Comparison of ENCODE assay signal across 30 cellular contexts in the genomic region with DNA sequence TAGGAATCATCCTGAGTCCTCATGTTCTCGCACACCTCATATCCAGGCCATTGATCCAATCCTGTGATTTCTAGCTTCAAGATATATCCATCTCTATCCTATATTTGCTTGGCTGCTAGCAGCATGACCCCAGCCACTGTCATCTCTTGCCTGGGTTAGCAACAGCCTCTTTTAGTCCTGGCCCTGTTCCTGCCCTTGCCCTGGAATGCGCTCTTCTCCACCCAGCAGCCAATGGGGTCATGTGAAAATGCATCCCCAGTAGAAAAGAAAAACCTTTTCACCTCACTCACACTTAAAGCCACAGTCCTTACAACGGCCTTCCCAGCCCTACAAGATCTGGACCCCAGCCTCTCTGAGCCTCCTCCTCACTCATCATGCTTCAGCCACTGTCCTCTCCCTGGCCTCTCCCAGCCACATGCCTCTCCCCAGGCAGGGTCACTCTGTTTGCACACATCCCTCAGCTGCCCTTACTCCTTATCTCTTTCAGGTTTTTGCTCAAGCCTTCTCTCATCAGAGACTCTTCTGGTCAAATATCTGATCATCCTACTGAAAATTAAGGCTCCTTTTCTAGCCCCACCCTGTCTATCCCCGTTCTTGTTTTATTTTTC. TPM values are rescaled to one million over a fixed set of nuclear protein-coding genes. Genes with fewer than 3 reads are reported as not detected.
DNase-seq lines count a peak whose midpoint lies in the region; ATAC-seq, FAIRE-seq and TF ChIP-seq lines count a peak whose summit lies in the region.
"Had no signal": no experiment of that assay in that cellular context is flagged by ENCODE, and none has a peak within 500 bp of the region (broad histone marks: within the 10 kb centered on the region; RNA-seq: fewer than 3 reads in every experiment).

No MANE protein-coding gene starts in this region.

- TF ChIP-seq RAD21 in H1 (IDR thresholded peaks at IDR 0.05 in 1 of 2, conservative IDR thresholded peaks at IDR 0.05 in 1 of 2; ENCODE audit: low read depth in 2 of 2, low read length in 2 of 2), result no peak

- no peak for DNase-seq in activated naive CD8-positive, alpha-beta T cell treated with anti-CD3 and anti-CD28 coated beads for 36 hours
- peak; percentile 11 for DNase-seq in GM23338 (ENCODE audit: low spot score)
- DNase-seq in H1 (ENCODE audit: low read depth in 1 of 2, low spot score in 2 of 2), result no peak
- DNase-seq in neural crest cell (ENCODE audit: low read depth, low spot score), result no peak
- DNase-seq in activated effector memory CD4-positive, alpha-beta T cell treated with anti-CD3 and anti-CD28 coated beads, Interleukin-2, amount 50 U/mL, for 16 hours, result no peak
- DNase-seq: ACHN; activated gamma-delta T cell; amniotic stem cell; Calu3; dermis blood vessel endothelial cell; NCI-H187; NCI-H69; RPMI8226; SK-N-SH; stimulated activated CD4-positive, alpha-beta T cell treated with anti-CD3 and anti-CD28 coated beads, Interleukin-2, amount 100 ng/mL, for 24 hours; stimulated activated naive CD4-positive, alpha-beta T cell; T-helper 2 cell; uterus had no signal

- H2AFZ ChIP-seq in GM23338 (peak overlapping the region; percentile 72; the same call in 1 of the 2 replicates), H1 (ENCODE audit: low read length) (0 out of 2 replicates have a peak overlapping the region, but pooled peaks have one; percentile 87)

- no peak overlapping the region for H3K4ac ChIP-seq in H1 (replicated peaks; ENCODE audit: insufficient read length, low read depth, low read length)

- H3K4me1 ChIP-seq in GM23338 (ENCODE audit: insufficient read depth) (peaks cover 14% of the 10 kb centered on the region), H1 (replicated peaks in 1 of 4; ENCODE audit: control insufficient read depth in 3 of 4, insufficient read depth in 4 of 4, low read length in 3 of 4) (0 out of 7 replicates have a peak, but pooled peaks cover 0 to 1% (median 0%) of the 10 kb centered on the region in 4 experiments)
- H3K4me1 ChIP-seq: gastroesophageal sphincter, uterus had no signal

- no peak overlapping the region for H2BK5ac ChIP-seq in H1 (ENCODE audit: low read depth, low read length)

- CTCF ChIA-PET in H1 (lab: Charles Lee; ENCODE audit: partially characterized antibody), result no interaction called here

- H3K9me3 ChIP-seq in H1 (ENCODE audit: insufficient read depth in 2 of 2, low read depth in 1 of 2, low read length in 1 of 2), result no peaks in the 10 kb centered on the region
- H3K9me3 ChIP-seq: gastroesophageal sphincter, neutrophil, SK-N-SH, thoracic aorta, uterus had no signal

- H3K9me2 ChIP-seq in GM23338 (ENCODE audit: insufficient read depth), result no peaks in the 10 kb centered on the region
- H3K9me2 ChIP-seq: SK-N-SH had no signal

- no peaks in the 10 kb centered on the region for H3K36me3 ChIP-seq in GM23338 (ENCODE audit: insufficient read depth)
- H3K36me3 ChIP-seq in H1 (ENCODE audit: control insufficient read depth in 2 of 4, insufficient read depth in 4 of 4, low read length in 3 of 4), result no peaks in the 10 kb centered on the region
- H3K36me3 ChIP-seq: BLaER1 treated with 17β-estradiol and CSF1 and Interleukin-3, amounts not matched to agents 10 nM and 100 nM; gastroesophageal sphincter; neutrophil; thoracic aorta; uterus had no signal

- H3K79me2 ChIP-seq in GM23338 (replicated peaks; ENCODE audit: insufficient read depth) (no peaks in the 10 kb centered on the region), H1 (ENCODE audit: control insufficient read depth in 1 of 2, insufficient read depth in 2 of 2, low read length in 2 of 2) (no peaks in the 10 kb centered on the region)

- H3K4me3 Mint-ChIP-seq in activated naive CD8-positive, alpha-beta T cell, result no peak overlapping the region
- H3K4me3 Mint-ChIP-seq in activated naive CD8-positive, alpha-beta T cell treated with anti-CD3 and anti-CD28 coated beads for 36 hours, result no peak overlapping the region
- H3K4me3 Mint-ChIP-seq in GM23338 (no peak overlapping the region), neural crest cell (no peak overlapping the region)

- TF ChIP-seq POLR2A in H1 (IDR thresholded peaks at IDR 0.05; ENCODE audit: control extremely low read depth in 1 of 2, low read depth in 2 of 2, low read length in 2 of 2), result no peak

- H4K91ac ChIP-seq in H1 (replicated peaks; ENCODE audit: insufficient read length, low read length), result no peak overlapping the region

- H4K8ac ChIP-seq in H1 (ENCODE audit: extremely low read depth, insufficient read depth, low read length), result no peak overlapping the region

- no peak overlapping the region for H2BK120ac ChIP-seq in H1 (replicated peaks; ENCODE audit: low read depth, low read length)

- H3K23me2 ChIP-seq in H1 (ENCODE audit: low read depth, low read length), result no peaks in the 10 kb centered on the region

- no peak overlapping the region for H3K23ac ChIP-seq in H1 (ENCODE audit: insufficient read length)

- H4K20me1 ChIP-seq in GM23338 (replicated peaks; ENCODE audit: insufficient read depth), result no peaks in the 10 kb centered on the region
- H4K20me1 ChIP-seq in H1 (replicated peaks in 1 of 2; ENCODE audit: control insufficient read depth in 1 of 2, insufficient read depth in 2 of 2, low read length in 2 of 2), result no peaks in the 10 kb centered on the region
- H4K20me1 ChIP-seq: BLaER1 treated with 17β-estradiol and CSF1 and Interleukin-3, amounts not matched to agents 10 nM and 100 nM had no signal

- no peak overlapping the region for H2BK12ac ChIP-seq in H1 (ENCODE audit: low read depth, low read length)

- TF ChIP-seq CTCF in GM23338 (conservative IDR thresholded peaks at IDR 0.05; ENCODE audit: low read depth in 2 of 2), result no peak
- no peak for TF ChIP-seq CTCF in H1 (IDR thresholded peaks at IDR 0.05; ENCODE audit: control extremely low read depth in 1 of 3, insufficient read depth in 1 of 3, low read depth in 1 of 3, low read length in 3 of 3)
- no peak for TF ChIP-seq CTCF in neural crest cell (conservative IDR thresholded peaks at IDR 0.05)

- H3K4me1 Mint-ChIP-seq in activated naive CD8-positive, alpha-beta T cell (ENCODE audit: low read depth), result peaks cover 51% of the 10 kb centered on the region
- peaks cover 49% of the 10 kb centered on the region for H3K4me1 Mint-ChIP-seq in activated naive CD8-positive, alpha-beta T cell treated with anti-CD3 and anti-CD28 coated beads for 36 hours
- peaks cover 23% of the 10 kb centered on the region for H3K4me1 Mint-ChIP-seq in GM23338
- peaks cover 15% of the 10 kb centered on the region for H3K4me1 Mint-ChIP-seq in neural crest cell

- no peaks in the 10 kb centered on the region for H3K9me3 Mint-ChIP-seq in activated naive CD8-positive, alpha-beta T cell (ENCODE audit: low read depth)
- H3K9me3 Mint-ChIP-seq in activated naive CD8-positive, alpha-beta T cell treated with anti-CD3 and anti-CD28 coated beads for 36 hours, result no peaks in the 10 kb centered on the region
- H3K9me3 Mint-ChIP-seq in GM23338 (no peaks in the 10 kb centered on the region), neural crest cell (no peaks in the 10 kb centered on the region)

- H3K4me3 ChIP-seq in GM23338, result no peak overlapping the region
- H3K4me3 ChIP-seq in H1 (ENCODE audit: extremely low read depth in 1 of 4, insufficient read depth in 2 of 4, low read depth in 3 of 4, low read length in 4 of 4), result no peak overlapping the region
- H3K4me3 ChIP-seq: BLaER1 treated with 17β-estradiol and CSF1 and Interleukin-3, amounts not matched to agents 10 nM and 100 nM; gastroesophageal sphincter; skin epidermis; thoracic aorta; uterus had no signal

- H3K27me3 ChIP-seq in GM23338 (ENCODE audit: insufficient read depth), result no peaks in the 10 kb centered on the region
- no peaks in the 10 kb centered on the region for H3K27me3 ChIP-seq in H1 (replicated peaks in 1 of 4; ENCODE audit: control insufficient read depth in 3 of 4, extremely low read depth in 1 of 4, insufficient read depth in 3 of 4, low read length in 3 of 4)
- H3K27me3 ChIP-seq: BLaER1 treated with 17β-estradiol and CSF1 and Interleukin-3, amounts not matched to agents 10 nM and 100 nM; gastroesophageal sphincter; neutrophil; uterus had no signal

- H3K27ac ChIP-seq in GM23338 (ENCODE audit: low read depth), result no peak overlapping the region
- no peak overlapping the region for H3K27ac ChIP-seq in H1 (ENCODE audit: low read depth, low read length)
- H3K27ac ChIP-seq: gastroesophageal sphincter, neutrophil, skin epidermis, thoracic aorta, uterus had no signal

- WGBS in H1 (ENCODE audit: extremely low coverage in 1 of 2, insufficient coverage in 1 of 2, insufficient read length in 1 of 2, insufficient replicate concordance in 2 of 2, low coverage in 1 of 2, low lambda C conversion rate in 2 of 2, missing lambda C conversion rate in 1 of 2), 2 experiments, result 92% methylated on average over 4 of the region's 4 CpGs; no CpG with 5 or more reads in 1 of the 2 experiments

- no peak overlapping the region for H2BK15ac ChIP-seq in H1 (ENCODE audit: low read length)

- no peak overlapping the region for H3K56ac ChIP-seq in H1 (replicated peaks; ENCODE audit: insufficient read length, low read depth, low read length)

- peak overlapping the region; percentile 96 for H3K27ac Mint-ChIP-seq in activated naive CD8-positive, alpha-beta T cell
- no peak overlapping the region for H3K27ac Mint-ChIP-seq in activated naive CD8-positive, alpha-beta T cell treated with anti-CD3 and anti-CD28 coated beads for 36 hours
- H3K27ac Mint-ChIP-seq in GM23338 (no peak overlapping the region), neural crest cell (ENCODE audit: unreplicated experiment) (peak overlapping the region; percentile 3)
- H3K27ac Mint-ChIP-seq: progenitor cell of endocrine pancreas had no signal

- TF ChIP-seq EP300 in H1 (IDR thresholded peaks at IDR 0.05; ENCODE audit: borderline replicate concordance in 1 of 2, low read depth in 2 of 2, low read length in 2 of 2), result no peak

- ATAC-seq in GM23338 (no peak; the same call in 2 of the 3 replicates), GM21528 (IDR thresholded peaks at IDR 0.05; ENCODE audit: low FRiP score, unreplicated experiment) (no peak), HG03045 (IDR thresholded peaks at IDR 0.05; ENCODE audit: unreplicated experiment) (no peak)
- ATAC-seq: gastroesophageal sphincter, HCT116 had no signal

- POLR2A ChIA-PET in H1 (lab: Charles Lee; ENCODE audit: partially characterized antibody), result no interaction called here

- H2BK20ac ChIP-seq in H1 (ENCODE audit: low read length), result no peak overlapping the region

- no peaks in the 10 kb centered on the region for H3K79me1 ChIP-seq in H1 (ENCODE audit: low read depth, low read length)

- H3K4me2 ChIP-seq in GM23338 (no peak overlapping the region), H1 (ENCODE audit: insufficient read depth in 1 of 2, low read depth in 2 of 2, low read length in 2 of 2) (no peak overlapping the region)
- H3K4me2 ChIP-seq: SK-N-SH had no signal

- no peak overlapping the region for H3K9ac ChIP-seq in H1 (replicated peaks in 1 of 4; ENCODE audit: extremely low read depth in 1 of 4, low read depth in 3 of 4, low read length in 3 of 4)
- H3K9ac ChIP-seq: BLaER1 treated with 17β-estradiol and CSF1 and Interleukin-3, amounts not matched to agents 10 nM and 100 nM; SK-N-SH had no signal

- no peak overlapping the region for H3K14ac ChIP-seq in H1 (ENCODE audit: insufficient read length)

- no peaks in the 10 kb centered on the region for H3K27me3 Mint-ChIP-seq in activated naive CD8-positive, alpha-beta T cell
- no peaks in the 10 kb centered on the region for H3K27me3 Mint-ChIP-seq in activated naive CD8-positive, alpha-beta T cell treated with anti-CD3 and anti-CD28 coated beads for 36 hours
- H3K27me3 Mint-ChIP-seq in GM23338 (ENCODE audit: insufficient read depth, low read depth, poor library complexity), result no peaks in the 10 kb centered on the region
- H3K27me3 Mint-ChIP-seq in neural crest cell (ENCODE audit: low read depth), result no peaks in the 10 kb centered on the region

- H3K36me3 Mint-ChIP-seq in activated naive CD8-positive, alpha-beta T cell, result no peaks in the 10 kb centered on the region
- peaks cover 3% of the 10 kb centered on the region for H3K36me3 Mint-ChIP-seq in activated naive CD8-positive, alpha-beta T cell treated with anti-CD3 and anti-CD28 coated beads for 36 hours
- H3K36me3 Mint-ChIP-seq in GM23338 (ENCODE audit: low read depth) (no peaks in the 10 kb centered on the region), neural crest cell (ENCODE audit: low read depth) (no peaks in the 10 kb centered on the region)

- H2AK5ac ChIP-seq in H1 (ENCODE audit: low read depth, low read length), result no peak overlapping the region

- no peak overlapping the region for H3K18ac ChIP-seq in H1 (ENCODE audit: extremely low read depth, low read length)

- no peak for FAIRE-seq in H1 (lab: Jason Lieb, UNC)
- FAIRE-seq: endometrium, keratinocyte had no signal

- H3F3A ChIP-seq in GM23338 (replicated peaks; ENCODE audit: low read depth), result no peaks in the 10 kb centered on the region

- H4K5ac ChIP-seq in H1 (ENCODE audit: insufficient read length, low read depth, low read length), result no peak overlapping the region

RNA-seq across cellular contexts. Expression of gene NR3C1, which starts 34.3 kb away (rescaled TPM):
- total RNA-seq in activated naive CD8-positive, alpha-beta T cell treated with anti-CD3 and anti-CD28 coated beads for 36 hours, result 10 to 100 TPM; 51.2 to 54.0 TPM
- total RNA-seq in GM23338 (2014; rRNA removed; shearing (Covaris generic)), result 2.4 and 4.6 TPM in 2 replicates
- polyA plus RNA-seq in GM23338 (2016; fragmentation: Nextera tagmentation; extraction: Ambion mirVana) (0.89 and 1.2 TPM in 2 replicates), H1 (2011; rRNA removed) (0.61 and 1.7 TPM in 2 replicates)
- total RNA-seq in H1 (2021; fragmentation: NEBNext Ultra II Directional; extraction: Animal tissue kit (Norgen Biotek cat#: 25700)), result 5.4 and 7.7 TPM in 2 replicates
- 1.5 TPM for polyA plus RNA-seq in H1 (2011; cell fraction: cytosol; rRNA removed)
- 1.2 TPM for polyA plus RNA-seq in H1 (2011; cell fraction: nucleus; rRNA removed)
- polyA plus RNA-seq in H1 (2012, experiment 1 of 2), result 2.1 to 4.9 TPM (median 3.4 TPM) in 4 replicates
- polyA plus RNA-seq in H1 (2012, experiment 2 of 2), result 0.41 TPM
- polyA plus RNA-seq in H1 (2013, experiment 1 of 2), result 5.9 TPM
- 5.2 TPM for polyA plus RNA-seq in H1 (2013, experiment 2 of 2)
- 5.4 and 10.8 TPM in 2 replicates for polyA minus RNA-seq in H1 (2011; rRNA and poly(A)+ RNA removed)
- polyA minus RNA-seq in H1 (2011; cell fraction: cytosol; rRNA and poly(A)+ RNA removed), result 2.7 TPM
- 7.5 TPM for polyA minus RNA-seq in H1 (2011; cell fraction: nucleus; rRNA and poly(A)+ RNA removed)
- 1.3 and 1.8 TPM in 2 replicates for total RNA-seq in neural crest cell

Comparison
In these comparisons a context has a peak if more than half of its experiments do, and no peak if none do; other contexts are left out.
1. H3K27ac Mint-ChIP-seq: peak in activated naive CD8-positive, alpha-beta T cell (single experiment) and neural crest cell (single experiment); none in activated naive CD8-positive, alpha-beta T cell treated with anti-CD3 and anti-CD28 coated beads for 36 hours (single experiment) and GM23338 (single experiment).